19 cellular contexts compared by ENCODE assay signal in genomic region chr18:12766986-12767433, GRCh38.
A peak's percentile ranks its signal among the peaks of the same experiment; 100 is the strongest.
DNase-seq lines count a peak whose midpoint lies in the region; ATAC-seq, FAIRE-seq and TF ChIP-seq lines count a peak whose summit lies in the region.
"Had no signal": no experiment of that assay in that cellular context is flagged by ENCODE, and none has a peak within 500 bp of the region (broad histone marks: within the 10 kb centered on the region; RNA-seq: fewer than 3 reads in every experiment).

No MANE protein-coding gene starts in this region.

- H4K20me1 ChIP-seq in GM23338 (replicated peaks; ENCODE audit: insufficient read depth) (no peaks in the 10 kb centered on the region), endothelial cell of umbilical vein (replicated peaks; ENCODE audit: control insufficient read depth, extremely low read depth, insufficient read depth, low read length) (no peaks in the 10 kb centered on the region)

- H3K79me2 ChIP-seq in GM23338 (replicated peaks; ENCODE audit: insufficient read depth) (no peaks in the 10 kb centered on the region), endothelial cell of umbilical vein (ENCODE audit: control insufficient read depth, insufficient read depth, low read length) (no peaks in the 10 kb centered on the region)

- H3K4me1 Mint-ChIP-seq in GM23338 (peaks cover 8% of the 10 kb centered on the region; the same call in 2 of the 3 replicates), neural crest cell (peaks cover 11% of the 10 kb centered on the region)
- H3K4me1 Mint-ChIP-seq: IgD-negative memory B cell had no signal

- no peaks in the 10 kb centered on the region for H3K27me3 ChIP-seq in GM23338 (ENCODE audit: insufficient read depth)
- H3K27me3 ChIP-seq in Panc1 (ENCODE audit: control insufficient read depth, insufficient read depth, low read length), result no peaks in the 10 kb centered on the region
- peaks cover 2 to 6% of the 10 kb centered on the region in 2 experiments for H3K27me3 ChIP-seq in endothelial cell of umbilical vein (ENCODE audit: control insufficient read depth in 2 of 2, insufficient read depth in 2 of 2, low read length in 2 of 2)
- H3K27me3 ChIP-seq: tibial nerve had no signal

- H3K36me3 ChIP-seq in GM23338 (ENCODE audit: insufficient read depth), result no peaks in the 10 kb centered on the region
- no peaks in the 10 kb centered on the region for H3K36me3 ChIP-seq in Panc1 (ENCODE audit: control insufficient read depth, insufficient read depth, low read length)
- H3K36me3 ChIP-seq in endothelial cell of umbilical vein (ENCODE audit: control insufficient read depth in 2 of 2, extremely low read depth in 1 of 2, insufficient read depth in 2 of 2, low read length in 2 of 2), result no peaks in the 10 kb centered on the region
- H3K36me3 ChIP-seq: tibial nerve had no signal

- H3K4me3 Mint-ChIP-seq in GM23338, result peak overlapping the region; percentile 30; the same call in 2 of the 3 replicates
- no peak overlapping the region for H3K4me3 Mint-ChIP-seq in neural crest cell
- H3K4me3 Mint-ChIP-seq: IgD-negative memory B cell, mesothelial cell of epicardium had no signal

- TF ChIP-seq POLR2A in endothelial cell of umbilical vein (IDR thresholded peaks at IDR 0.05; ENCODE audit: low read depth, low read length), result no peak

- H3K9ac ChIP-seq in endothelial cell of umbilical vein (replicated peaks; ENCODE audit: extremely low read depth, insufficient read depth, low read length), result no peak overlapping the region

- in situ Hi-C loops in Panc1 (cut with HindIII; ENCODE audit: low pct_unique_long_range_greater_than_20kb, low sequenced_read_pairs), result no loop called here

- intact Hi-C loops in Panc1 (cut with micrococcal nuclease; ENCODE audit: unreplicated experiment), result no loop called here
- intact Hi-C loops in endothelial cell of umbilical vein (cut with micrococcal nuclease), result no loop called here

- CTCF ChIA-PET in Panc1 (lab: Charles Lee), result no interaction called here
- CTCF ChIA-PET in endothelial cell of umbilical vein (lab: Charles Lee), result no interaction called here

- H2AFZ ChIP-seq in GM23338 (peak overlapping the region; percentile 90), endothelial cell of umbilical vein (ENCODE audit: low read depth, low read length) (peak overlapping the region; percentile 32)

- POLR2A ChIA-PET in Panc1 (lab: Charles Lee), result interaction anchor here (0.7 kb wide), 1 partner anchor 117 kb away, joined by 3 read pairs; the partner anchor contains the start of gene PTPN2
- POLR2A ChIA-PET in endothelial cell of umbilical vein (lab: Charles Lee), result no interaction called here

- no peaks in the 10 kb centered on the region for H3F3A ChIP-seq in GM23338 (replicated peaks; ENCODE audit: low read depth)

- DNase-seq in GM23338 (ENCODE audit: low spot score) (peak; percentile 89), Panc1 (ENCODE audit: low read depth, low spot score) (no peak), endothelial cell of umbilical vein (ENCODE audit: low read depth, low spot score) (no peak), neural crest cell (ENCODE audit: low read depth, low spot score) (peak; percentile 6), NCI-H1092 treated with DMSO at 0.1 percent for 48 hours (lab: John Stamatoyannopoulos, UW) (no peak), AG08396 (ENCODE audit: low spot score) (no peak)
- DNase-seq in activated naive CD4-positive, alpha-beta T cell treated with anti-CD3 and anti-CD28 coated beads, Interleukin-2, amount 50 U/mL, for 16 hours, result no peak
- DNase-seq: activated effector memory CD4-positive, alpha-beta T cell treated with Interleukin-2 at 50 U/mL for 16 hours; AML-193; NCI-H2171; NCI-H774 had no signal

- H3K9me2 ChIP-seq in GM23338 (ENCODE audit: insufficient read depth), result 0 out of 2 replicates have a peak, but pooled peaks cover 3% of the 10 kb centered on the region

- ATAC-seq in GM23338 (peak; percentile 99), Panc1 (peak; percentile 85), GM19035 (IDR thresholded peaks at IDR 0.05; ENCODE audit: unreplicated experiment) (no peak)

- TF ChIP-seq CTCF in GM23338 (conservative IDR thresholded peaks at IDR 0.05; ENCODE audit: low read depth in 2 of 2) (peak; percentile 54 to 79), Panc1 (IDR thresholded peaks at IDR 0.05) (peak; percentile 60; the same call in 1 of the 2 replicates), endothelial cell of umbilical vein (IDR thresholded peaks at IDR 0.05; ENCODE audit: extremely low read depth in 1 of 2, insufficient read depth in 1 of 2, low read depth in 1 of 2, low read length in 2 of 2) (no peak), neural crest cell (conservative IDR thresholded peaks at IDR 0.05) (peak; percentile 43)

- dilution Hi-C loops in endothelial cell of umbilical vein (cut with MboI; ENCODE audit: extremely low pct_ligation_motif_present, low sequenced_read_pairs), result no loop called here

- BruUV-seq in Panc1 (replicated peaks; lab: Mats Ljungman, UMichigan) (no TSS peak), endothelial cell of umbilical vein (replicated peaks; lab: Mats Ljungman, UMichigan) (no TSS peak)

- H3K27ac Mint-ChIP-seq in GM23338 (no peak overlapping the region), neural crest cell (ENCODE audit: unreplicated experiment) (peak overlapping the region; percentile 73)
- H3K27ac Mint-ChIP-seq: IgD-negative memory B cell, mesothelial cell of epicardium had no signal

- no peak for FAIRE-seq in endothelial cell of umbilical vein (lab: Jason Lieb, UNC)
- FAIRE-seq: D721Med, keratinocyte had no signal

- no peak overlapping the region for H3K27ac ChIP-seq in GM23338 (ENCODE audit: low read depth)
- no peak overlapping the region for H3K27ac ChIP-seq in Panc1 (ENCODE audit: low read length)
- no peak overlapping the region for H3K27ac ChIP-seq in endothelial cell of umbilical vein (ENCODE audit: insufficient read depth, low read depth, low read length)
- H3K27ac ChIP-seq: coronary artery, skin epidermis, tibial nerve had no signal

- no peak overlapping the region for H3K4me3 ChIP-seq in GM23338
- H3K4me3 ChIP-seq in Panc1 (ENCODE audit: low read depth in 2 of 2, low read length in 2 of 2), result no peak overlapping the region
- no peak overlapping the region for H3K4me3 ChIP-seq in endothelial cell of umbilical vein (replicated peaks in 1 of 3; ENCODE audit: insufficient read depth in 1 of 3, low read depth in 1 of 3, low read length in 3 of 3)
- H3K4me3 ChIP-seq: coronary artery, skin epidermis, tibial nerve had no signal

- H3K4me1 ChIP-seq in GM23338 (ENCODE audit: insufficient read depth) (no peaks in the 10 kb centered on the region; the same call in none of the 2 replicates), Panc1 (ENCODE audit: control insufficient read depth, insufficient read depth, low read length) (no peaks in the 10 kb centered on the region), endothelial cell of umbilical vein (ENCODE audit: control insufficient read depth, extremely low read depth, insufficient read depth, low read length) (no peaks in the 10 kb centered on the region)
- H3K4me1 ChIP-seq: tibial nerve had no signal

- peaks cover 1% of the 10 kb centered on the region for H3K27me3 Mint-ChIP-seq in GM23338 (ENCODE audit: insufficient read depth, low read depth, poor library complexity)
- H3K27me3 Mint-ChIP-seq in neural crest cell (ENCODE audit: low read depth), result no peaks in the 10 kb centered on the region

- H3K9me3 Mint-ChIP-seq in GM23338, result no peaks in the 10 kb centered on the region
- no peaks in the 10 kb centered on the region for H3K9me3 Mint-ChIP-seq in neural crest cell
- H3K9me3 Mint-ChIP-seq: IgD-negative memory B cell, mesothelial cell of epicardium had no signal

- H3K36me3 Mint-ChIP-seq in GM23338 (ENCODE audit: low read depth), result no peaks in the 10 kb centered on the region; the same call in 2 of the 3 replicates
- no peaks in the 10 kb centered on the region for H3K36me3 Mint-ChIP-seq in neural crest cell (ENCODE audit: low read depth)
- H3K36me3 Mint-ChIP-seq: IgD-negative memory B cell, mesothelial cell of epicardium had no signal

- H3K9me3 ChIP-seq in Panc1 (ENCODE audit: control insufficient read depth, insufficient read depth, low read depth, low read length) (no peaks in the 10 kb centered on the region), endothelial cell of umbilical vein (replicated peaks; ENCODE audit: control insufficient read depth, insufficient read depth, low read length) (no peaks in the 10 kb centered on the region)
- H3K9me3 ChIP-seq: tibial nerve had no signal

- H3K4me2 ChIP-seq in GM23338, result peak overlapping the region; percentile 43; the same call in 1 of the 2 replicates
- H3K4me2 ChIP-seq in endothelial cell of umbilical vein (ENCODE audit: insufficient read depth, low read length), result no peak overlapping the region

- H3K9me1 ChIP-seq in endothelial cell of umbilical vein (replicated peaks; ENCODE audit: control insufficient read depth, extremely low read depth, insufficient read depth, low read length), result no peaks in the 10 kb centered on the region

TF ChIP-seq in GM23338, 12 proteins besides CTCF, POLR2A, EP300 and RAD21 (continues in another document):
- TF ChIP-seq EZH2phosphoT487 (IDR thresholded peaks at IDR 0.05; ENCODE audit: unreplicated experiment), result no peak
- no peak for TF ChIP-seq JUNB (IDR thresholded peaks at IDR 0.05; ENCODE audit: unreplicated experiment)

TF ChIP-seq in endothelial cell of umbilical vein, 7 proteins besides CTCF, POLR2A, EP300 and RAD21:
- TF ChIP-seq GATA2 (IDR thresholded peaks at IDR 0.05; ENCODE audit: insufficient read depth, insufficient read length, low read depth, low read length), result no peak
- no peak for TF ChIP-seq EZH2 (IDR thresholded peaks at IDR 0.05; ENCODE audit: borderline replicate concordance, low read depth, low read length, severe bottlenecking)
- no peak for TF ChIP-seq JUN (IDR thresholded peaks at IDR 0.05; ENCODE audit: borderline replicate concordance, insufficient read depth, insufficient read length, low read depth)
- TF ChIP-seq FOS (IDR thresholded peaks at IDR 0.05; ENCODE audit: borderline replicate concordance, insufficient read depth, low read length), result no peak
- TF ChIP-seq POLR2AphosphoS5 (IDR thresholded peaks at IDR 0.05; ENCODE audit: insufficient read depth, low read depth, low read length), result no peak
- no peak for TF ChIP-seq MYC (IDR thresholded peaks at IDR 0.05; ENCODE audit: low read depth, low read length)
- TF ChIP-seq, protein P1, sequence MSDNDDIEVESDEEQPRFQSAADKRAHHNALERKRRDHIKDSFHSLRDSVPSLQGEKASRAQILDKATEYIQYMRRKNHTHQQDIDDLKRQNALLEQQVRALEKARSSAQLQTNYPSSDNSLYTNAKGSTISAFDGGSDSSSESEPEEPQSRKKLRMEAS (IDR thresholded peaks at IDR 0.05; ENCODE audit: insufficient read depth, insufficient read length), result no peak

Comparison
In these comparisons a context has a peak if more than half of its experiments do, and no peak if none do; other contexts are left out.
1. DNase-seq: peak in GM23338 (single experiment) and neural crest cell (single experiment); none in Panc1 (single experiment), endothelial cell of umbilical vein (single experiment), NCI-H1092 treated with DMSO at 0.1 percent for 48 hours (single experiment), activated naive CD4-positive, alpha-beta T cell treated with anti-CD3 and anti-CD28 coated beads, Interleukin-2, amount 50 U/mL, for 16 hours (single experiment) and AG08396 (single experiment).
2. CTCF ChIP-seq: peak in GM23338 (2 of 2), Panc1 (single experiment) and neural crest cell (single experiment); none in endothelial cell of umbilical vein (0 of 2).